In the genomic region with DNA sequence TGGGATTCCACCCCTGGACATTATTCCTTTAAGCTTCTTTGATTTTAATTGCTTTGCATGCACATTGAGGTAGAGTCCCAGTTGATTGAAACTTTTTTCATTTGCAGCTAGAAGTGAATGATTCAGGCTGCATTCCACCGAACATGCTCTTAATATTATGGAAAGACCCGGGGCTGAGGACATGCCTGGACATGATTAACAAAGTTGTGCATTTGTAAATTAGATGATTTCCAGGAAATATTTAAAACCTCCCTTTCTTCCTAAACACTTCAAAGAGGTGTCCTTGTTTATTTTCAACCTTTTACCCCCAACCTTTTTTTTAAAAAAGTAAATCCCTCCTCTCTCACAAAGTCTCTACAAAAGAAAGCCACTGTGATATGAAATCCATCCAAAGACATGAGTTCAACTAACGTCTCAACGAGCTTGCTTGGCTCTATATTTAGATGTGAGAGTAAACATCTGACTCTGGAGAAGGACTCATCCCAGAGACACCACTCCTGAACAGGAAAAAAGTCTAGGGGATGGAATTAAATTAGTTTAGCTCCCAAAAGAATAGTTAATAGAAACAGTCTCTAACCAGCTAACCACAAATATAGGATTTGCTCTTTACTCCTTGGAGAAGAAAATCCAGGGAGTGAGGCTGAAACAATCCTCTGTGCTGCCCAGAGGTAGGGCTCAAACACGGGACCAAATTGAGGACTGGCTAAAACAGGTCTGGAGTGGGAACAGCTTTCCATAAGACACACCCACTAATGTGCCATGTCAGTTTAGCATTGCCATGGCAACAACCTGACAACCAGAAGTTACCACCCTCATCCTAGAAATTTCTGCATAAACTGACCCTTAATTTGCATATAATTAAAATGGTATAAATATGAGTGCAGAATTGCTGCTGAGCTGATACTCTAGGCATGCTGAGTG, we compare ENCODE assay signal across 11 cellular contexts.
DNase-seq lines count a peak whose midpoint lies in the region; ATAC-seq, FAIRE-seq and TF ChIP-seq lines count a peak whose summit lies in the region.
"Had no signal": no experiment of that assay in that cellular context is flagged by ENCODE, and none has a peak within 500 bp of the region (broad histone marks: within the 10 kb centered on the region; RNA-seq: fewer than 3 reads in every experiment).

No MANE protein-coding gene starts in this region.

- H3K4me3 Mint-ChIP-seq in activated T-cell treated with anti-CD3 and anti-CD28 coated beads, Interleukin-2, amount 50 U/mL, for 24 hours: no peak overlapping the region

- H3K79me2 ChIP-seq in mammary epithelial cell (ENCODE audit: insufficient read depth, low read length) (peaks cover 19% of the 10 kb centered on the region), keratinocyte (ENCODE audit: control insufficient read depth, insufficient read depth, low read length) (peaks cover 6% of the 10 kb centered on the region)

- H3K4me1 ChIP-seq in mammary epithelial cell (ENCODE audit: insufficient read depth, low read length) (peaks cover 32% of the 10 kb centered on the region), keratinocyte (ENCODE audit: control insufficient read depth, extremely low read depth, insufficient read depth, low read length) (peaks cover 34% of the 10 kb centered on the region), stomach smooth muscle (ENCODE audit: control insufficient read depth, insufficient read depth, low read length) (peaks cover 36% of the 10 kb centered on the region)

- no peaks in the 10 kb centered on the region for H3K27me3 Mint-ChIP-seq in activated T-cell treated with anti-CD3 and anti-CD28 coated beads, Interleukin-2, amount 50 U/mL, for 24 hours

- DNase-seq in NCI-H2029 (lab: John Stamatoyannopoulos, UW) (peak; percentile 56), NCI-H2029 treated with DMSO at 0.1 percent for 48 hours (lab: John Stamatoyannopoulos, UW) (no peak), mammary epithelial cell (peak; percentile 77), keratinocyte (ENCODE audit: low read depth, low spot score) (peak; percentile 25), NCI-H1930 (lab: John Stamatoyannopoulos, UW) (no peak)
- DNase-seq in activated T-cell treated with anti-CD3 and anti-CD28 coated beads, Interleukin-2, amount 50 U/mL, for 24 hours: no peak
- DNase-seq: activated naive CD4-positive, alpha-beta T cell treated with anti-CD3 and anti-CD28 coated beads, Interleukin-2, amount 50 U/mL, for 16 hours; head of caudate nucleus had no signal

- H3K9me1 ChIP-seq in keratinocyte (ENCODE audit: control insufficient read depth, extremely low read depth, insufficient read depth, low read length): no peaks in the 10 kb centered on the region

- peaks cover 9% of the 10 kb centered on the region for H3K9me3 Mint-ChIP-seq in activated T-cell treated with anti-CD3 and anti-CD28 coated beads, Interleukin-2, amount 50 U/mL, for 24 hours

- peak overlapping the region; percentile 56 for H3K9ac ChIP-seq in mammary epithelial cell (ENCODE audit: insufficient read depth, low read length)
- H3K9ac ChIP-seq in keratinocyte (ENCODE audit: control insufficient read depth, extremely low read depth, insufficient read depth, low read length): peak overlapping the region; percentile 31
- no peak overlapping the region for H3K9ac ChIP-seq in stomach smooth muscle (ENCODE audit: low read length in 2 of 2)

- dilution Hi-C loops in mammary epithelial cell (cut with HindIII; ENCODE audit: low sequenced_read_pairs) (no loop called here), keratinocyte (cut with MboI; ENCODE audit: extremely low pct_ligation_motif_present, low sequenced_read_pairs) (no loop called here)

- in situ Hi-C loops in mammary epithelial cell (cut with MboI; ENCODE audit: low sequenced_read_pairs in 2 of 2): no loop called here

- no peaks in the 10 kb centered on the region for H4K20me1 ChIP-seq in mammary epithelial cell (ENCODE audit: insufficient read depth, low read length)
- H4K20me1 ChIP-seq in keratinocyte (ENCODE audit: control insufficient read depth, extremely low read depth, insufficient read depth, low read length): no peaks in the 10 kb centered on the region

- H3K36me3 ChIP-seq in mammary epithelial cell (ENCODE audit: insufficient read depth, low read length): no peaks in the 10 kb centered on the region
- H3K36me3 ChIP-seq in keratinocyte (ENCODE audit: control insufficient read depth in 2 of 2, extremely low read depth in 1 of 2, insufficient read depth in 2 of 2, low read length in 2 of 2): no peaks in the 10 kb centered on the region
- H3K36me3 ChIP-seq in stomach smooth muscle (ENCODE audit: control insufficient read depth in 2 of 2, insufficient read depth in 2 of 2, low read length in 2 of 2): no peaks in the 10 kb centered on the region

- peak; percentile 46 for FAIRE-seq in keratinocyte (lab: Jason Lieb, UNC)

- TSS peak; percentile 97 for BruUV-seq in mammary epithelial cell (replicated peaks; lab: Mats Ljungman, UMichigan)

- TF ChIP-seq CTCF in mammary epithelial cell (conservative IDR thresholded peaks at IDR 0.05 in 1 of 2, IDR thresholded peaks at IDR 0.05 in 1 of 2; ENCODE audit: extremely low read depth in 1 of 2, insufficient read depth in 1 of 2, low read depth in 1 of 2, low read length in 2 of 2) (no peak), keratinocyte (optimal IDR thresholded peaks at IDR 0.05 in 1 of 3, IDR thresholded peaks at IDR 0.05 in 1 of 3, conservative IDR thresholded peaks at IDR 0.05 in 1 of 3; ENCODE audit: extremely low read depth in 1 of 3, insufficient read depth in 2 of 3, low read length in 3 of 3) (no peak)

- CTCF ChIA-PET in mammary epithelial cell (lab: Charles Lee; ENCODE audit: low non-redundant PET): interaction anchor here (0.5 to 0.6 kb wide), 2 partner anchors 201 to 517 kb away, joined by 3 read pairs; no protein-coding TSS in a partner anchor

- 1% methylated on average over 5 of the region's 5 CpGs for WGBS in mammary epithelial cell (ENCODE audit: low coverage, missing lambda C conversion rate)

- peaks cover 41% of the 10 kb centered on the region for H3K4me1 Mint-ChIP-seq in activated T-cell treated with anti-CD3 and anti-CD28 coated beads, Interleukin-2, amount 50 U/mL, for 24 hours (ENCODE audit: low read depth)

- no peak overlapping the region for H3K27ac Mint-ChIP-seq in activated T-cell treated with anti-CD3 and anti-CD28 coated beads, Interleukin-2, amount 50 U/mL, for 24 hours

- no peak for ATAC-seq in GM21619 (IDR thresholded peaks at IDR 0.05; ENCODE audit: unreplicated experiment)

- H3K27me3 ChIP-seq in mammary epithelial cell (ENCODE audit: insufficient read depth, low read length): no peaks in the 10 kb centered on the region
- H3K27me3 ChIP-seq in keratinocyte (ENCODE audit: control insufficient read depth, extremely low read depth, insufficient read depth, low read length): no peaks in the 10 kb centered on the region
- no peaks in the 10 kb centered on the region for H3K27me3 ChIP-seq in stomach smooth muscle (ENCODE audit: control insufficient read depth in 1 of 2, insufficient read depth in 2 of 2, low read length in 2 of 2)

- H3K4me3 ChIP-seq in mammary epithelial cell (replicated peaks in 1 of 3; ENCODE audit: insufficient read depth in 1 of 3, low read depth in 2 of 3, low read length in 3 of 3) (peak overlapping the region in 1 of 3 experiments; percentile 15), keratinocyte (ENCODE audit: control insufficient read depth in 2 of 3, extremely low read depth in 1 of 3, insufficient read depth in 2 of 3, low read depth in 1 of 3, low read length in 3 of 3) (peak overlapping the region in 2 of 3 experiments; percentile 5 to 22), stomach smooth muscle (ENCODE audit: low read length in 2 of 2) (no peak overlapping the region)

- intact Hi-C loops in mammary epithelial cell (cut with micrococcal nuclease): loop anchor here (5.0 kb wide), 2 partner anchors 74 to 696 kb away; no protein-coding TSS in a partner anchor

- H3K4me2 ChIP-seq in mammary epithelial cell (ENCODE audit: insufficient read depth, low read depth, low read length): peak overlapping the region; percentile 69
- peak overlapping the region; percentile 51 for H3K4me2 ChIP-seq in keratinocyte (ENCODE audit: control insufficient read depth, extremely low read depth, insufficient read depth, low read depth, low read length)

- H2AFZ ChIP-seq in mammary epithelial cell (ENCODE audit: low read depth, low read length): peak overlapping the region; percentile 61
- no peak overlapping the region for H2AFZ ChIP-seq in keratinocyte (ENCODE audit: control insufficient read depth, low read length)

- no peaks in the 10 kb centered on the region for H3K9me3 ChIP-seq in mammary epithelial cell (replicated peaks; ENCODE audit: insufficient read depth, low read length)
- H3K9me3 ChIP-seq in keratinocyte (ENCODE audit: control insufficient read depth, low read depth, low read length): no peaks in the 10 kb centered on the region
- H3K9me3 ChIP-seq in stomach smooth muscle (ENCODE audit: control insufficient read depth in 2 of 2, low read length in 2 of 2): no peaks in the 10 kb centered on the region

- peaks cover 13% of the 10 kb centered on the region for H3K36me3 Mint-ChIP-seq in activated T-cell treated with anti-CD3 and anti-CD28 coated beads, Interleukin-2, amount 50 U/mL, for 24 hours (ENCODE audit: low read depth)

- H3K27ac ChIP-seq in mammary epithelial cell (ENCODE audit: insufficient read depth, low read depth, low read length) (peak overlapping the region; percentile 90), keratinocyte (ENCODE audit: control insufficient read depth, insufficient read depth, low read length) (peak overlapping the region; percentile 74), stomach smooth muscle (ENCODE audit: low read length) (peak overlapping the region; percentile 41)
- H3K27ac ChIP-seq: VCaP had no signal

Comparison
In these comparisons a context has a peak if more than half of its experiments do, and no peak if none do; other contexts are left out.
1. DNase-seq: peak in NCI-H2029 (single experiment), mammary epithelial cell (single experiment) and keratinocyte (single experiment); none in NCI-H2029 treated with DMSO at 0.1 percent for 48 hours (single experiment), activated T-cell treated with anti-CD3 and anti-CD28 coated beads, Interleukin-2, amount 50 U/mL, for 24 hours (single experiment) and NCI-H1930 (0 of 2).
2. H3K4me3 ChIP-seq: peak in keratinocyte (2 of 3); none in stomach smooth muscle (0 of 2).
3. H3K9ac ChIP-seq: peak in mammary epithelial cell (single experiment) and keratinocyte (single experiment); none in stomach smooth muscle (0 of 2).
4. Peak in every context shown above with its lines, with median percentiles within 50 percentile points of each other: H3K27ac ChIP-seq.